ENCODE assay signal across 1 cellular context in genomic region chr2:157336137-157336721, GRCh38.
TF ChIP-seq lines count a peak whose summit lies in the region.

No MANE protein-coding gene starts in this region.

TF ChIP-seq in H1, 55 proteins besides CTCF, POLR2A, EP300 and RAD21 (continued from another document):
- TF ChIP-seq TBP (IDR thresholded peaks at IDR 0.05; ENCODE audit: low read depth, low read length) = no peak
- no peak for TF ChIP-seq HDAC6 (IDR thresholded peaks at IDR 0.05; ENCODE audit: low read depth, low read length)
- TF ChIP-seq USF2 (IDR thresholded peaks at IDR 0.05; ENCODE audit: low read length) = no peak
- no peak for TF ChIP-seq E2F6 (IDR thresholded peaks at IDR 0.05)
